Comparison of ENCODE assay signal across 1 cellular context in the genomic region with DNA sequence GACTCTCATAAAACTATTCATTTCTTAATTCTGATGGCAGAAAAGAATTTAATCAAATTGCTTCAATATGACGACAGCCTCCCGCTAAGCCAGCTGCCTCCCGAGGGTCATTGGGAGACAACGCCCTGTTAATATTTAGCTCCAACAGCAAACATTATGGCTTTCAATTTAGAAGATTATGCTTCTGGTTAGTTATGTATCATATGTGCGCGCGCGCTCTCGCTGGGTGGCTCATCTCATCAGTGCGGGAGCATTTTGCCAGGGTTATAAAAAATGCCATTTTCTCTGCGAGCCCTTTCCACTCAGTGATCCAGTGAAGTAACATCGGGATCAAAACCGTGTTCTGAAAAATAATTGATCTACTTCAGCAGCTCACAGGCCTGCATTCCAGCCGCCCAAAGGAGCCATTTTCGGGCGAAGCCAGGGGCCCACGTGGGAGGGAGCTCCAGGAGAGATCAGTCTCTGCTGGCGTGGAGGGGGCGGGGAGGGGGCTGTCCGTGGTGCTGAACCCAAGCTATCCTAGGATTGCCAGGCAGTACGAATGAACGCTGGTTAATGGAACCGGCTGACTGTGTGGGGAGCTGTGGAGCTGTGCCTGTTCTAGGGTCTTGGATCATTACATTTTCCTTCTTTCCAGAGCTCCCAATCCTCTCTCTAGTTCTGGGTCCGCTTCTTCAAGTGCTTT.
A peak's percentile ranks its signal among the peaks of the same experiment; 100 is the strongest.
TF ChIP-seq lines count a peak whose summit lies in the region.

No MANE protein-coding gene starts in this region.

TF ChIP-seq in K562, 482 proteins besides CTCF, POLR2A, EP300 and RAD21 (continued from another document and continues in another):
- TF ChIP-seq, protein P1, sequence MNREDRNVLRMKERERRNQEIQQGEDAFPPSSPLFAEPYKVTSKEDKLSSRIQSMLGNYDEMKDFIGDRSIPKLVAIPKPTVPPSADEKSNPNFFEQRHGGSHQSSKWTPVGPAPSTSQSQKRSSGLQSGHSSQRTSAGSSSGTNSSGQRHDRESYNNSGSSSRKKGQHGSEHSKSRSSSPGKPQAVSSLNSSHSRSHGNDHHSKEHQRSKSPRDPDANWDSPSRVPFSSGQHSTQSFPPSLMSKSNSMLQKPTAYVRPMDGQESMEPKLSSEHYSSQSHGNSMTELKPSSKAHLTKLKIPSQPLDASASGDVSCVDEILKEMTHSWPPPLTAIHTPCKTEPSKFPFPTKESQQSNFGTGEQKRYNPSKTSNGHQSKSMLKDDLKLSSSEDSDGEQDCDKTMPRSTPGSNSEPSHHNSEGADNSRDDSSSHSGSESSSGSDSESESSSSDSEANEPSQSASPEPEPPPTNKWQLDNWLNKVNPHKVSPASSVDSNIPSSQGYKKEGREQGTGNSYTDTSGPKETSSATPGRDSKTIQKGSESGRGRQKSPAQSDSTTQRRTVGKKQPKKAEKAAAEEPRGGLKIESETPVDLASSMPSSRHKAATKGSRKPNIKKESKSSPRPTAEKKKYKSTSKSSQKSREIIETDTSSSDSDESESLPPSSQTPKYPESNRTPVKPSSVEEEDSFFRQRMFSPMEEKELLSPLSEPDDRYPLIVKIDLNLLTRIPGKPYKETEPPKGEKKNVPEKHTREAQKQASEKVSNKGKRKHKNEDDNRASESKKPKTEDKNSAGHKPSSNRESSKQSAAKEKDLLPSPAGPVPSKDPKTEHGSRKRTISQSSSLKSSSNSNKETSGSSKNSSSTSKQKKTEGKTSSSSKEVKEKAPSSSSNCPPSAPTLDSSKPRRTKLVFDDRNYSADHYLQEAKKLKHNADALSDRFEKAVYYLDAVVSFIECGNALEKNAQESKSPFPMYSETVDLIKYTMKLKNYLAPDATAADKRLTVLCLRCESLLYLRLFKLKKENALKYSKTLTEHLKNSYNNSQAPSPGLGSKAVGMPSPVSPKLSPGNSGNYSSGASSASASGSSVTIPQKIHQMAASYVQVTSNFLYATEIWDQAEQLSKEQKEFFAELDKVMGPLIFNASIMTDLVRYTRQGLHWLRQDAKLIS (CRISPR knock-in tag; IDR thresholded peaks at IDR 0.05): no peak
- TF ChIP-seq NCOA2 (IDR thresholded peaks at IDR 0.05; ENCODE audit: partially characterized antibody in 2 of 2) (no peak), HDAC6 (IDR thresholded peaks at IDR 0.05; ENCODE audit: low read depth, low read length) (no peak), BRD4 (IDR thresholded peaks at IDR 0.05) (no peak), MIER1 (IDR thresholded peaks at IDR 0.05; ENCODE audit: low read depth) (peak; percentile 96), PTTG1 (tag; IDR thresholded peaks at IDR 0.05; ENCODE audit: low read depth) (no peak), CBX3 (IDR thresholded peaks at IDR 0.05; ENCODE audit: borderline replicate concordance in 1 of 2, low read length in 2 of 2) (no peak), CHD2 (IDR thresholded peaks at IDR 0.05; ENCODE audit: low read depth, low read length) (0 out of 2 replicates have a peak, but pooled peaks have one; percentile 24), TEAD4 (IDR thresholded peaks at IDR 0.05; ENCODE audit: low read length) (no peak), TEAD4 (CRISPR knock-in tag; IDR thresholded peaks at IDR 0.05; ENCODE audit: borderline replicate concordance) (no peak), NCOA1 (IDR thresholded peaks at IDR 0.05; ENCODE audit: low read depth) (peak; percentile 39; the same call in 1 of the 2 replicates), RCOR1 (IDR thresholded peaks at IDR 0.05; ENCODE audit: borderline replicate concordance in 1 of 2, low read depth in 2 of 2, low read length in 2 of 2) (peak in 1 of 2 experiments; percentile 84; a peak in 2 of 4 replicates), ZNF583 (CRISPR knock-in tag; IDR thresholded peaks at IDR 0.05) (no peak), ZNF766 (CRISPR knock-in tag; conservative IDR thresholded peaks at IDR 0.05) (peak; percentile 63; the same call in 1 of the 2 replicates), JUND (IDR thresholded peaks at IDR 0.05; ENCODE audit: borderline replicate concordance, low read depth, low read length) (0 out of 2 replicates have a peak, but pooled peaks have one; percentile 13), JUND (tag; IDR thresholded peaks at IDR 0.05; ENCODE audit: borderline replicate concordance, low read depth, low read length) (no peak), CAMTA2 (CRISPR knock-in tag; conservative IDR thresholded peaks at IDR 0.05) (no peak), HDAC2 (IDR thresholded peaks at IDR 0.05) (peak; percentile 73), RBM22 (IDR thresholded peaks at IDR 0.05; ENCODE audit: low read depth, low read length, poor library complexity, severe bottlenecking) (no peak), POLR2B (IDR thresholded peaks at IDR 0.05; ENCODE audit: low read depth, partially characterized antibody) (no peak), NFE2L1 (tag; IDR thresholded peaks at IDR 0.05; ENCODE audit: borderline replicate concordance, low read depth) (no peak), ZNF174 (CRISPR knock-in tag; IDR thresholded peaks at IDR 0.05) (no peak), HNRNPL (IDR thresholded peaks at IDR 0.05; ENCODE audit: low read depth, low read length) (no peak), NR3C1 (CRISPR knock-in tag; IDR thresholded peaks at IDR 0.05) (0 out of 2 replicates have a peak, but pooled peaks have one; percentile 59), POLR2AphosphoS5 (IDR thresholded peaks at IDR 0.05; ENCODE audit: control insufficient read depth, insufficient read depth, low read depth, low read length) (no peak), DNMT1 (IDR thresholded peaks at IDR 0.05) (no peak), TCF7L2 (IDR thresholded peaks at IDR 0.05; ENCODE audit: low read depth, low read length) (no peak), TGIF2 (CRISPR knock-in tag; IDR thresholded peaks at IDR 0.05) (no peak), FOS (IDR thresholded peaks at IDR 0.05; ENCODE audit: extremely low read depth, insufficient read length) (no peak), KDM5B (IDR thresholded peaks at IDR 0.05; ENCODE audit: insufficient replicate concordance, low read depth, low read length) (no peak), ARNT (IDR thresholded peaks at IDR 0.05) (no peak), SNIP1 (IDR thresholded peaks at IDR 0.05; ENCODE audit: low read depth) (no peak), HDAC1 (IDR thresholded peaks at IDR 0.05) (peak in 1 of 2 experiments; percentile 77; a peak in 2 of 4 replicates), ZNF146 (CRISPR knock-in tag; IDR thresholded peaks at IDR 0.05; ENCODE audit: unreplicated experiment) (no peak), HNRNPLL (IDR thresholded peaks at IDR 0.05; ENCODE audit: low read depth, low read length, poor library complexity, severe bottlenecking) (no peak), NBN (IDR thresholded peaks at IDR 0.05; ENCODE audit: low read depth) (no peak), MAFF (IDR thresholded peaks at IDR 0.05; ENCODE audit: low read length) (no peak), ZNF165 (CRISPR knock-in tag; IDR thresholded peaks at IDR 0.05; ENCODE audit: borderline replicate concordance) (no peak)
- TF ChIP-seq, protein P2, sequence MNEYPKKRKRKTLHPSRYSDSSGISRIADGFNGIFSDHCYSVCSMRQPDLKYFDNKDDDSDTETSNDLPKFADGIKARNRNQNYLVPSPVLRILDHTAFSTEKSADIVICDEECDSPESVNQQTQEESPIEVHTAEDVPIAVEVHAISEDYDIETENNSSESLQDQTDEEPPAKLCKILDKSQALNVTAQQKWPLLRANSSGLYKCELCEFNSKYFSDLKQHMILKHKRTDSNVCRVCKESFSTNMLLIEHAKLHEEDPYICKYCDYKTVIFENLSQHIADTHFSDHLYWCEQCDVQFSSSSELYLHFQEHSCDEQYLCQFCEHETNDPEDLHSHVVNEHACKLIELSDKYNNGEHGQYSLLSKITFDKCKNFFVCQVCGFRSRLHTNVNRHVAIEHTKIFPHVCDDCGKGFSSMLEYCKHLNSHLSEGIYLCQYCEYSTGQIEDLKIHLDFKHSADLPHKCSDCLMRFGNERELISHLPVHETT (CRISPR knock-in tag; conservative IDR thresholded peaks at IDR 0.05 in 1 of 2, IDR thresholded peaks at IDR 0.05 in 1 of 2): 0 out of 4 replicates have a peak, but pooled peaks of 1 of the 2 experiments have one; percentile 39
- TF ChIP-seq, protein P3, sequence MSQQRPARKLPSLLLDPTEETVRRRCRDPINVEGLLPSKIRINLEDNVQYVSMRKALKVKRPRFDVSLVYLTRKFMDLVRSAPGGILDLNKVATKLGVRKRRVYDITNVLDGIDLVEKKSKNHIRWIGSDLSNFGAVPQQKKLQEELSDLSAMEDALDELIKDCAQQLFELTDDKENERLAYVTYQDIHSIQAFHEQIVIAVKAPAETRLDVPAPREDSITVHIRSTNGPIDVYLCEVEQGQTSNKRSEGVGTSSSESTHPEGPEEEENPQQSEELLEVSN (IDR thresholded peaks at IDR 0.05; ENCODE audit: borderline replicate concordance in 1 of 2, extremely low read depth in 1 of 2, insufficient read depth in 1 of 2, insufficient read length in 1 of 2, low read depth in 1 of 2, low read length in 1 of 2, poor library complexity in 1 of 2, severe bottlenecking in 1 of 2): no peak
- TF ChIP-seq, protein P4, sequence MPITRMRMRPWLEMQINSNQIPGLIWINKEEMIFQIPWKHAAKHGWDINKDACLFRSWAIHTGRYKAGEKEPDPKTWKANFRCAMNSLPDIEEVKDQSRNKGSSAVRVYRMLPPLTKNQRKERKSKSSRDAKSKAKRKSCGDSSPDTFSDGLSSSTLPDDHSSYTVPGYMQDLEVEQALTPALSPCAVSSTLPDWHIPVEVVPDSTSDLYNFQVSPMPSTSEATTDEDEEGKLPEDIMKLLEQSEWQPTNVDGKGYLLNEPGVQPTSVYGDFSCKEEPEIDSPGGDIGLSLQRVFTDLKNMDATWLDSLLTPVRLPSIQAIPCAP (CRISPR knock-in tag; IDR thresholded peaks at IDR 0.05; ENCODE audit: borderline replicate concordance): no peak
- TF ChIP-seq, protein P5, sequence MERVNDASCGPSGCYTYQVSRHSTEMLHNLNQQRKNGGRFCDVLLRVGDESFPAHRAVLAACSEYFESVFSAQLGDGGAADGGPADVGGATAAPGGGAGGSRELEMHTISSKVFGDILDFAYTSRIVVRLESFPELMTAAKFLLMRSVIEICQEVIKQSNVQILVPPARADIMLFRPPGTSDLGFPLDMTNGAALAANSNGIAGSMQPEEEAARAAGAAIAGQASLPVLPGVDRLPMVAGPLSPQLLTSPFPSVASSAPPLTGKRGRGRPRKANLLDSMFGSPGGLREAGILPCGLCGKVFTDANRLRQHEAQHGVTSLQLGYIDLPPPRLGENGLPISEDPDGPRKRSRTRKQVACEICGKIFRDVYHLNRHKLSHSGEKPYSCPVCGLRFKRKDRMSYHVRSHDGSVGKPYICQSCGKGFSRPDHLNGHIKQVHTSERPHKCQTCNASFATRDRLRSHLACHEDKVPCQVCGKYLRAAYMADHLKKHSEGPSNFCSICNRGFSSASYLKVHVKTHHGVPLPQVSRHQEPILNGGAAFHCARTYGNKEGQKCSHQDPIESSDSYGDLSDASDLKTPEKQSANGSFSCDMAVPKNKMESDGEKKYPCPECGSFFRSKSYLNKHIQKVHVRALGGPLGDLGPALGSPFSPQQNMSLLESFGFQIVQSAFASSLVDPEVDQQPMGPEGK (CRISPR knock-in tag; IDR thresholded peaks at IDR 0.05; ENCODE audit: borderline replicate concordance): no peak
- TF ChIP-seq, protein P6, sequence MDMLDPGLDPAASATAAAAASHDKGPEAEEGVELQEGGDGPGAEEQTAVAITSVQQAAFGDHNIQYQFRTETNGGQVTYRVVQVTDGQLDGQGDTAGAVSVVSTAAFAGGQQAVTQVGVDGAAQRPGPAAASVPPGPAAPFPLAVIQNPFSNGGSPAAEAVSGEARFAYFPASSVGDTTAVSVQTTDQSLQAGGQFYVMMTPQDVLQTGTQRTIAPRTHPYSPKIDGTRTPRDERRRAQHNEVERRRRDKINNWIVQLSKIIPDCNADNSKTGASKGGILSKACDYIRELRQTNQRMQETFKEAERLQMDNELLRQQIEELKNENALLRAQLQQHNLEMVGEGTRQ (CRISPR knock-in tag; IDR thresholded peaks at IDR 0.05): peak; percentile 50
- TF ChIP-seq, protein P7, sequence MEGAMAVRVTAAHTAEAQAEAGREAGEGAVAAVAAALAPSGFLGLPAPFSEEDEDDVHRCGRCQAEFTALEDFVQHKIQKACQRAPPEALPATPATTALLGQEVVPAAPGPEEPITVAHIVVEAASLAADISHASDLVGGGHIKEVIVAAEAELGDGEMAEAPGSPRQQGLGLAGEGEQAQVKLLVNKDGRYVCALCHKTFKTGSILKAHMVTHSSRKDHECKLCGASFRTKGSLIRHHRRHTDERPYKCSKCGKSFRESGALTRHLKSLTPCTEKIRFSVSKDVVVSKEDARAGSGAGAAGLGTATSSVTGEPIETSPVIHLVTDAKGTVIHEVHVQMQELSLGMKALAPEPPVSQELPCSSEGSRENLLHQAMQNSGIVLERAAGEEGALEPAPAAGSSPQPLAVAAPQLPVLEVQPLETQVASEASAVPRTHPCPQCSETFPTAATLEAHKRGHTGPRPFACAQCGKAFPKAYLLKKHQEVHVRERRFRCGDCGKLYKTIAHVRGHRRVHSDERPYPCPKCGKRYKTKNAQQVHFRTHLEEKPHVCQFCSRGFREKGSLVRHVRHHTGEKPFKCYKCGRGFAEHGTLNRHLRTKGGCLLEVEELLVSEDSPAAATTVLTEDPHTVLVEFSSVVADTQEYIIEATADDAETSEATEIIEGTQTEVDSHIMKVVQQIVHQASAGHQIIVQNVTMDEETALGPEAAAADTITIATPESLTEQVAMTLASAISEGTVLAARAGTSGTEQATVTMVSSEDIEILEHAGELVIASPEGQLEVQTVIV (CRISPR knock-in tag; IDR thresholded peaks at IDR 0.05; ENCODE audit: borderline replicate concordance): no peak
- TF ChIP-seq, protein P8, sequence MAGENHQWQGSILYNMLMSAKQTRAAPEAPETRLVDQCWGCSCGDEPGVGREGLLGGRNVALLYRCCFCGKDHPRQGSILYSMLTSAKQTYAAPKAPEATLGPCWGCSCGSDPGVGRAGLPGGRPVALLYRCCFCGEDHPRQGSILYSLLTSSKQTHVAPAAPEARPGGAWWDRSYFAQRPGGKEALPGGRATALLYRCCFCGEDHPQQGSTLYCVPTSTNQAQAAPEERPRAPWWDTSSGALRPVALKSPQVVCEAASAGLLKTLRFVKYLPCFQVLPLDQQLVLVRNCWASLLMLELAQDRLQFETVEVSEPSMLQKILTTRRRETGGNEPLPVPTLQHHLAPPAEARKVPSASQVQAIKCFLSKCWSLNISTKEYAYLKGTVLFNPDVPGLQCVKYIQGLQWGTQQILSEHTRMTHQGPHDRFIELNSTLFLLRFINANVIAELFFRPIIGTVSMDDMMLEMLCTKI (IDR thresholded peaks at IDR 0.05; ENCODE audit: partially characterized antibody): no peak
- TF ChIP-seq, protein P9, sequence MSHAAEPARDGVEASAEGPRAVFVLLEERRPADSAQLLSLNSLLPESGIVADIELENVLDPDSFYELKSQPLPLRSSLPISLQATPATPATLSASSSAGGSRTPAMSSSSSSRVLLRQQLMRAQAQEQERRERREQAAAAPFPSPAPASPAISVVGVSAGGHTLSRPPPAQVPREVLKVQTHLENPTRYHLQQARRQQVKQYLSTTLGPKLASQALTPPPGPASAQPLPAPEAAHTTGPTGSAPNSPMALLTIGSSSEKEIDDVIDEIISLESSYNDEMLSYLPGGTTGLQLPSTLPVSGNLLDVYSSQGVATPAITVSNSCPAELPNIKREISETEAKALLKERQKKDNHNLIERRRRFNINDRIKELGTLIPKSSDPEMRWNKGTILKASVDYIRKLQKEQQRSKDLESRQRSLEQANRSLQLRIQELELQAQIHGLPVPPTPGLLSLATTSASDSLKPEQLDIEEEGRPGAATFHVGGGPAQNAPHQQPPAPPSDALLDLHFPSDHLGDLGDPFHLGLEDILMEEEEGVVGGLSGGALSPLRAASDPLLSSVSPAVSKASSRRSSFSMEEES (CRISPR knock-in tag; IDR thresholded peaks at IDR 0.05): no peak
- TF ChIP-seq, protein P10, sequence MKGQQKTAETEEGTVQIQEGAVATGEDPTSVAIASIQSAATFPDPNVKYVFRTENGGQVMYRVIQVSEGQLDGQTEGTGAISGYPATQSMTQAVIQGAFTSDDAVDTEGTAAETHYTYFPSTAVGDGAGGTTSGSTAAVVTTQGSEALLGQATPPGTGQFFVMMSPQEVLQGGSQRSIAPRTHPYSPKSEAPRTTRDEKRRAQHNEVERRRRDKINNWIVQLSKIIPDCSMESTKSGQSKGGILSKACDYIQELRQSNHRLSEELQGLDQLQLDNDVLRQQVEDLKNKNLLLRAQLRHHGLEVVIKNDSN (CRISPR knock-in tag; IDR thresholded peaks at IDR 0.05): peak; percentile 60
